Comparison of ENCODE assay signal across 13 cellular contexts in the genomic region with DNA sequence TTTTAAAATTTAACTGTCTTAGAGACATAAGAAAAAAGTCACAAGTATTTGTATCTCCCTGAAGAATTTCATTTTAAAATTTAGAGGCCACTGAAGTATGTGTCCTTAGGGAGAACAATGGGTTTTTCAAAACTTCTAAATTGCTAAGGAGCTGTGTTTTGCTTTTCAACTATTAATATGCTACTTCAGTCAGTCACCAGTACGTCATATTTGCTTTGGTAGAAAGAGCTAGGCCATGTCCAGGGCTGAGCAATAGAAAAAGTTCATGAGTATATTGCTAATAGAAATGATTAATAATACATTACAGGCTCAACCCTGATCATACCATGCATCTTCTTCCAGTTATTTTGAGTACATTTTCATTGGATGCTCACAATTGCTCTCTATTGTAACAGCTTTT. TPM values are rescaled to one million over a fixed set of nuclear protein-coding genes. Genes with fewer than 3 reads are reported as not detected.
DNase-seq lines count a peak whose midpoint lies in the region; ATAC-seq, FAIRE-seq and TF ChIP-seq lines count a peak whose summit lies in the region.
"Had no signal": no experiment of that assay in that cellular context is flagged by ENCODE, and none has a peak within 500 bp of the region (broad histone marks: within the 10 kb centered on the region; RNA-seq: fewer than 3 reads in every experiment).

No MANE protein-coding gene starts in this region.

- no peaks in the 10 kb centered on the region for H3K27me3 ChIP-seq in ascending aorta

- peak; percentile 52 for DNase-seq in HCEC 1CT
- DNase-seq in ascending aorta (ENCODE audit: low spot score in 2 of 2) = no peak
- DNase-seq in kidney = no peak
- DNase-seq in stimulated activated naive CD8-positive, alpha-beta T cell treated with anti-CD3 and anti-CD28 coated beads, Interleukin-15, amount 100 ng/mL, for 72 hours = no peak
- no peak for DNase-seq in COLO668 (lab: John Stamatoyannopoulos, UW; ENCODE audit: unreplicated experiment)
- DNase-seq in NCI-H524 (lab: John Stamatoyannopoulos, UW) = no peak
- DNase-seq: activated gamma-delta T cell treated with Interleukin-2 at 50 U/mL for 16 hours; CD8-positive, alpha-beta memory T cell; cortex of kidney; left colon; NCI-H1105; NCI-H446 had no signal

- no peak overlapping the region for H3K27ac Mint-ChIP-seq in stimulated activated naive CD8-positive, alpha-beta T cell treated with anti-CD3 and anti-CD28 coated beads, Interleukin-15, amount 100 ng/mL, for 72 hours
- H3K27ac Mint-ChIP-seq: CD8-positive, alpha-beta memory T cell had no signal

- H3K4me1 ChIP-seq in ascending aorta (peaks cover 3 to 7% of the 10 kb centered on the region in 2 donors), kidney (ENCODE audit: control insufficient read depth in 1 of 2, insufficient read depth in 1 of 2, low read depth in 1 of 2, low read length in 2 of 2) (peaks cover 0 to 2% of the 10 kb centered on the region in 2 donors)

- peaks cover 49% of the 10 kb centered on the region for H3K27me3 Mint-ChIP-seq in stimulated activated naive CD8-positive, alpha-beta T cell treated with anti-CD3 and anti-CD28 coated beads, Interleukin-15, amount 100 ng/mL, for 72 hours

- peaks cover 19% of the 10 kb centered on the region for H3K4me1 Mint-ChIP-seq in stimulated activated naive CD8-positive, alpha-beta T cell treated with anti-CD3 and anti-CD28 coated beads, Interleukin-15, amount 100 ng/mL, for 72 hours

- intact Hi-C loops in ascending aorta (cut with DNase I) = loop anchor here (5.0 to 10.0 kb wide), 2 partner anchors 145 to 193 kb away; no protein-coding TSS in a partner anchor
- intact Hi-C loops in kidney (cut with DNase I) = no loop called here

- FAIRE-seq in kidney (lab: Jason Lieb, UNC) = no peak

- no peak for TF ChIP-seq CTCF in ascending aorta (IDR thresholded peaks at IDR 0.05)
- no peak for TF ChIP-seq CTCF in kidney (IDR thresholded peaks at IDR 0.05; ENCODE audit: borderline replicate concordance, extremely low read depth, insufficient read depth)

- H3K4me3 ChIP-seq in ascending aorta (peak overlapping the region; percentile 58 to 71), kidney (ENCODE audit: low read length in 2 of 2) (peak overlapping the region in 1 of 2 donors; percentile 48)

- no peaks in the 10 kb centered on the region for H3K9me3 ChIP-seq in ascending aorta
- H3K9me3 ChIP-seq in kidney (ENCODE audit: control insufficient read depth in 1 of 2, low read length in 2 of 2) = no peaks in the 10 kb centered on the region

- peak overlapping the region; percentile 79 to 85 for H3K4me3 Mint-ChIP-seq in stimulated activated naive CD8-positive, alpha-beta T cell treated with anti-CD3 and anti-CD28 coated beads, Interleukin-15, amount 100 ng/mL, for 72 hours

- no peaks in the 10 kb centered on the region for H3K36me3 ChIP-seq in ascending aorta
- no peaks in the 10 kb centered on the region for H3K36me3 ChIP-seq in kidney (ENCODE audit: control insufficient read depth in 1 of 2, insufficient read depth in 2 of 2, low read length in 2 of 2)

- ATAC-seq in stimulated activated naive CD8-positive, alpha-beta T cell treated with anti-CD3 and anti-CD28 coated beads, Interleukin-15, amount 100 ng/mL, for 72 hours = no peak
- no peak for ATAC-seq in HG02678 (IDR thresholded peaks at IDR 0.05; ENCODE audit: unreplicated experiment)

- no peak overlapping the region for H3K9ac ChIP-seq in kidney (ENCODE audit: low read length in 2 of 2)

- H3K9me3 Mint-ChIP-seq in stimulated activated naive CD8-positive, alpha-beta T cell treated with anti-CD3 and anti-CD28 coated beads, Interleukin-15, amount 100 ng/mL, for 72 hours = no peaks in the 10 kb centered on the region

- peak overlapping the region; percentile 92 to 95 for H3K27ac ChIP-seq in ascending aorta
- peak overlapping the region; percentile 24 to 69 for H3K27ac ChIP-seq in kidney (ENCODE audit: low read depth in 2 of 2, low read length in 2 of 2)

RNA-seq across cellular contexts. Expression of a gene that starts 1.7 kb away (rescaled TPM):
- total RNA-seq in ascending aorta = 1.6 TPM
- total RNA-seq in kidney = 11.2 TPM
- 8.3 TPM for polyA plus RNA-seq in kidney (ENCODE audit: insufficient read depth, low read depth, low replicate concordance)
- total RNA-seq: CD8-positive, alpha-beta memory T cell had no signal
- polyA plus RNA-seq: CD8-positive, alpha-beta memory T cell had no signal
